In the genomic region with DNA sequence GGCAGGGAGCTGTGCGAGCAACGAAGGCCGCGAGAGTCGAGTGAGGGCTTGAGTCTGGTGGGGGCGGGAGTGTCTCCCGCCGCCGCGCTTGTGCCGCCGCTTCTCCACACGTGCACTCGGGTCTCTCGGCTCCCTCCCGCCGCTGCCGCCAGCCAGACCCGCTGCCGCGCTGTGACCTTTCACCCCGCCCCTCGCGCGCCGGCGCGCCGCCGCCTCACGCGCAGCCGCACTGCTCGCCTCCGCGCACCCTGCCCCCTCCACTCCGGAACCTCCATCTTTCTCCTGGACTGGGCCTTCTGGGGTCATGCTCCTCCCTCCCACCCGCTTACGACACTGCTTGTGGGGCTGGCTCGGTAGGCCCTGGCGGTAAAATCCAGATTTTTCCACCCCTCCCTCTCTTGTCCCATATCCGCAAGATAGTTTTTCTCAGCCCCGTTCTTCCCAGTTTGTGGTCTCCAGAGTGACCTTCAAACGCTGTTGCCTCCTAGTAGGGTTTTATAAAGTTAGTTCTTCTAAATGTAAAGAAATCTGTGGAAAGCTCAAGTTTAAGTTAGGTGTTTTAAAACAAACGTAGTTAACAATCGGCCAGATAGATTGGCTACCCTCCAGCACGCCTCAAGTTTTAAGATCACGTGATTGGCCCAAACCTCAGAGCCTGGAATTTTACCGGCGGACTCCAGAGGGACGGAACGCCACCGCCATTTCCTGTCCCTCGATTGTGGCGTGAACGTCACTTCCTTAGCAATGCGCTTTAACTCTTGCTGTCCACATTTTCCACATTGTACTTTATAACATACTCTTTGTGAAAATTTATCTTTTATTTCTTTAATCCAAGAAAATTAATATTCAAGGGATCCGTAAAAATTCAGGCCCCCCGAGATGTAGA, we compare ENCODE assay signal across 8 cellular contexts. TPM values are rescaled to one million over a fixed set of nuclear protein-coding genes. Genes with fewer than 3 reads are reported as not detected.
A peak's percentile ranks its signal among the peaks of the same experiment; 100 is the strongest.
DNase-seq lines count a peak whose midpoint lies in the region; ATAC-seq, FAIRE-seq and TF ChIP-seq lines count a peak whose summit lies in the region.

A gene (minus strand): TSS at position 181 of the 886 bp plus-strand sequence. CDS start 300 bp downstream, outside the sequence.

- intact Hi-C loops in PC-9 (cut with micrococcal nuclease; ENCODE audit: unreplicated experiment) (loop anchor here (1.0 to 5.0 kb wide), 4 partner anchors 50 to 311 kb away; a partner anchor contains a TSS), mucosa of descending colon (cut with DNase I, micrococcal nuclease) (no loop called here)

- no peaks in the 10 kb centered on the region; the same call in 1 of the 2 replicates for H3K36me3 ChIP-seq in PC-9 (ENCODE audit: low read depth)
- no peaks in the 10 kb centered on the region for H3K36me3 ChIP-seq in mucosa of descending colon (ENCODE audit: low read depth)

- no peak for TF ChIP-seq CTCF in D721Med (IDR thresholded peaks at IDR 0.05; ENCODE audit: insufficient read depth, missing control alignments)
- TF ChIP-seq CTCF in PC-9 (conservative IDR thresholded peaks at IDR 0.05) = no peak
- no peak for TF ChIP-seq CTCF in mucosa of descending colon (IDR thresholded peaks at IDR 0.05)

- FAIRE-seq in D721Med (lab: Jason Lieb, UNC) = peak; percentile 70

- peaks cover 10% of the 10 kb centered on the region; the same call in 1 of the 2 replicates for H3F3A ChIP-seq in PC-9 (ENCODE audit: insufficient read depth, low read depth)

- BruUV-seq in PC-9 (replicated peaks; lab: Mats Ljungman, UMichigan) = no TSS peak

- H3K27me3 ChIP-seq in PC-9 (ENCODE audit: insufficient read depth, low read depth) = no peaks in the 10 kb centered on the region

- peak within 1 kb of the TSS; percentile 96 for H3K4me2 ChIP-seq in PC-9

- H3K9me3 ChIP-seq in PC-9 (ENCODE audit: insufficient read depth, low read depth) (no peaks in the 10 kb centered on the region), mucosa of descending colon (no peaks in the 10 kb centered on the region)

- H2AFZ ChIP-seq in PC-9 = peak within 1 kb of the TSS; percentile 99

- H3K4me3 ChIP-seq in Jurkat, Clone E6-1 (ENCODE audit: low read length) = peak within 1 kb of the TSS; percentile 98
- H3K4me3 ChIP-seq in PC-9 (peak within 1 kb of the TSS; percentile 77), mucosa of descending colon (peak within 1 kb of the TSS; percentile 85)

- H3K9me2 ChIP-seq in PC-9 (ENCODE audit: insufficient read depth) = no peaks in the 10 kb centered on the region

- peak; percentile 59 for DNase-seq in D721Med (ENCODE audit: insufficient read length, low spot score)
- peak; percentile 91 for DNase-seq in Jurkat, Clone E6-1 (ENCODE audit: low read depth, low spot score)
- DNase-seq in PC-9 = peak; percentile 86 to 89
- DNase-seq in activated T-cell treated with anti-CD3 and anti-CD28 coated beads, Interleukin-2, amount 50 U/mL, for 1 hour = peak; percentile 96
- DNase-seq in epithelial cell of prostate (ENCODE audit: low read depth, low spot score) = peak; percentile 74
- DNase-seq in mucosa of descending colon = peak; percentile 94 to 97 (median 96)
- DNase-seq in stimulated activated CD8-positive, alpha-beta memory T cell treated with anti-CD3 and anti-CD28 coated beads, Interleukin-4, amount 100 ng/mL, for 24 hours (ENCODE audit: low read depth) = peak; percentile 90

- H3K4me1 ChIP-seq in PC-9 (replicated peaks; ENCODE audit: insufficient read depth) = peaks cover 47% of the 10 kb centered on the region
- peaks cover 18% of the 10 kb centered on the region for H3K4me1 ChIP-seq in mucosa of descending colon (ENCODE audit: low read depth)

- ATAC-seq in GM21529 (IDR thresholded peaks at IDR 0.05; ENCODE audit: unreplicated experiment) = peak; percentile 42
- ATAC-seq in mucosa of descending colon = peak; percentile 92

- H3K27ac ChIP-seq in PC-9 (peak within 1 kb of the TSS; percentile 98), epithelial cell of prostate (peak within 1 kb of the TSS; percentile 98)

- peaks cover 74% of the 10 kb centered on the region for H3K79me2 ChIP-seq in PC-9 (ENCODE audit: low read depth)

- POLR2A ChIA-PET in PC-9 (lab: Charles Lee; ENCODE audit: unreplicated experiment) = interaction anchor here (0.5 to 0.7 kb wide), 10 partner anchors 12 to 1907 kb away, joined by 3 to 21 read pairs (median 4); no protein-coding TSS in a partner anchor

- CTCF ChIA-PET in PC-9 (lab: Charles Lee) = interaction anchor here (0.5 to 2.0 kb wide), 3 partner anchors 10 to 1765 kb away, joined by 4 to 11 read pairs (median 6); no protein-coding TSS in a partner anchor

- H4K20me1 ChIP-seq in PC-9 (ENCODE audit: insufficient read depth) = peaks cover 33% of the 10 kb centered on the region

RNA-seq across cellular contexts. Expression of the gene that starts here (rescaled TPM):
- 112 TPM for polyA plus RNA-seq in Jurkat, Clone E6-1 (2012; ENCODE audit: insufficient read depth, insufficient read length)
- total RNA-seq in PC-9 (2021) (198 and 221 TPM in 2 replicates), mucosa of descending colon (10 to 100 TPM; 74.4 to 99.1 (median 95.9) TPM)

Comparison
In these comparisons a context has a peak if more than half of its experiments do, and no peak if none do; other contexts are left out.
1. Peak in every context shown above with its lines: DNase-seq, ATAC-seq, H3K4me3 ChIP-seq and H3K27ac ChIP-seq.